12 cellular contexts compared by ENCODE assay signal in genomic region chr2:27261926-27262298, GRCh38. TPM values are rescaled to one million over a fixed set of nuclear protein-coding genes. Genes with fewer than 3 reads are reported as not detected.
A peak's percentile ranks its signal among the peaks of the same experiment; 100 is the strongest.
DNase-seq lines count a peak whose midpoint lies in the region; ATAC-seq and TF ChIP-seq lines count a peak whose summit lies in the region.
"Had no signal": no experiment of that assay in that cellular context is flagged by ENCODE, and none has a peak within 500 bp of the region (broad histone marks: within the 10 kb centered on the region; RNA-seq: fewer than 3 reads in every experiment).

No MANE protein-coding gene starts in this region.

- H3K36me3 Mint-ChIP-seq in activated naive CD4-positive, alpha-beta T cell treated with anti-CD3 and anti-CD28 coated beads for 36 hours (ENCODE audit: low read depth), result no peaks in the 10 kb centered on the region
- no peaks in the 10 kb centered on the region for H3K36me3 Mint-ChIP-seq in activated T-helper 1 cell treated with anti-CD3 and anti-CD28 coated beads, Interleukin-12 subunit alpha, Interleukin-12 subunit beta, Interleukin-2, Interleukin-4 antibody, amounts not matched to agents 30 ng/mL and 10 ng/mL and 1 ng/mL, durations not matched to agents 14 hours and 24 hours and 36 hours (ENCODE audit: low read depth)

- H3K27me3 Mint-ChIP-seq in activated naive CD4-positive, alpha-beta T cell treated with anti-CD3 and anti-CD28 coated beads for 36 hours (ENCODE audit: low read depth), result peaks cover 60% of the 10 kb centered on the region
- H3K27me3 Mint-ChIP-seq in activated T-helper 1 cell treated with anti-CD3 and anti-CD28 coated beads, Interleukin-12 subunit alpha, Interleukin-12 subunit beta, Interleukin-2, Interleukin-4 antibody, amounts not matched to agents 30 ng/mL and 10 ng/mL and 1 ng/mL, durations not matched to agents 14 hours and 24 hours and 36 hours (ENCODE audit: insufficient read depth), result peaks cover 41% of the 10 kb centered on the region

- H3K36me3 ChIP-seq in iPS-20b (ENCODE audit: insufficient read depth, low read depth, low read length), result no peaks in the 10 kb centered on the region
- no peaks in the 10 kb centered on the region for H3K36me3 ChIP-seq in thoracic aorta

- intact Hi-C loops in activated naive CD4-positive, alpha-beta T cell treated with anti-CD3 and anti-CD28 coated beads for 36 hours (cut with micrococcal nuclease), result loop anchor here (5.0 kb wide), 2 partner anchors 40 to 165 kb away; no protein-coding TSS in a partner anchor
- intact Hi-C loops in activated T-helper 1 cell treated with anti-CD3 and anti-CD28 coated beads, Interleukin-12 subunit alpha, Interleukin-12 subunit beta, Interleukin-2, Interleukin-4 antibody, amounts not matched to agents 30 ng/mL and 10 ng/mL and 1 ng/mL, durations not matched to agents 14 hours and 24 hours and 36 hours (cut with micrococcal nuclease), result loop anchor here (2.0 kb wide), 1 partner anchor 61 kb away; the partner anchor contains the start of gene MPV17

- H3K27me3 ChIP-seq in iPS-20b (ENCODE audit: insufficient read depth, low read length) (peaks cover 74% of the 10 kb centered on the region), thoracic aorta (replicated peaks; ENCODE audit: insufficient read depth) (peaks cover 19% of the 10 kb centered on the region)

- H3K9me3 ChIP-seq in iPS-20b (ENCODE audit: insufficient read depth, low read depth, low read length), result no peaks in the 10 kb centered on the region; the same call in 1 of the 2 replicates
- no peaks in the 10 kb centered on the region for H3K9me3 ChIP-seq in thoracic aorta

- no peaks in the 10 kb centered on the region for H3K9me3 Mint-ChIP-seq in activated naive CD4-positive, alpha-beta T cell treated with anti-CD3 and anti-CD28 coated beads for 36 hours
- H3K9me3 Mint-ChIP-seq in activated T-helper 1 cell treated with anti-CD3 and anti-CD28 coated beads, Interleukin-12 subunit alpha, Interleukin-12 subunit beta, Interleukin-2, Interleukin-4 antibody, amounts not matched to agents 30 ng/mL and 10 ng/mL and 1 ng/mL, durations not matched to agents 14 hours and 24 hours and 36 hours, result no peaks in the 10 kb centered on the region

- ATAC-seq in thoracic aorta (ENCODE audit: insufficient number of reproducible peaks, low FRiP score, low read depth) (no peak), GM18867 (IDR thresholded peaks at IDR 0.05; ENCODE audit: unreplicated experiment) (no peak), GM21825 (IDR thresholded peaks at IDR 0.05; ENCODE audit: unreplicated experiment) (no peak)

- no peak for DNase-seq in activated naive CD4-positive, alpha-beta T cell treated with anti-CD3 and anti-CD28 coated beads for 36 hours
- DNase-seq in activated naive CD4-positive, alpha-beta T cell treated with Interleukin-2 at 50 U/mL for 16 hours, result no peak
- no peak for DNase-seq in activated T-helper 1 cell treated with anti-CD3 and anti-CD28 coated beads, Interleukin-12 subunit alpha, Interleukin-12 subunit beta, Interleukin-2, Interleukin-4 antibody, amounts not matched to agents 30 ng/mL and 10 ng/mL and 1 ng/mL, durations not matched to agents 14 hours and 24 hours and 36 hours (ENCODE audit: low spot score)
- DNase-seq in thoracic aorta (ENCODE audit: low spot score) (no peak), erythroblast (lab: John Stamatoyannopoulos, UW) (no peak)
- DNase-seq: activated effector memory CD4-positive, alpha-beta T cell treated with anti-CD3 and anti-CD28 coated beads, Interleukin-2, amount 50 U/mL, for 16 hours; C1 segment of cervical spinal cord; NCI-H2081 had no signal

- no peak overlapping the region for H3K27ac ChIP-seq in iPS-20b (ENCODE audit: low read length)
- H3K27ac ChIP-seq in thoracic aorta, result peak overlapping the region in 1 of 2 donors; percentile 17

- CTCF ChIA-PET in activated naive CD4-positive, alpha-beta T cell treated with anti-CD3 and anti-CD28 coated beads for 36 hours (lab: Charles Lee), result interaction anchor here (1.0 kb wide), 1 partner anchor 18 kb away, joined by 3 read pairs; no protein-coding TSS in a partner anchor

- TF ChIP-seq CTCF in thoracic aorta (IDR thresholded peaks at IDR 0.05), result no peak

- H3K4me3 ChIP-seq in iPS-20b (ENCODE audit: low read length) (peak overlapping the region; percentile 71; the same call in 1 of the 2 replicates), thoracic aorta (peak overlapping the region; percentile 71)

- H3K4me1 Mint-ChIP-seq in activated naive CD4-positive, alpha-beta T cell treated with anti-CD3 and anti-CD28 coated beads for 36 hours (ENCODE audit: low read depth), result peaks cover 26% of the 10 kb centered on the region
- peaks cover 14% of the 10 kb centered on the region for H3K4me1 Mint-ChIP-seq in activated T-helper 1 cell treated with anti-CD3 and anti-CD28 coated beads, Interleukin-12 subunit alpha, Interleukin-12 subunit beta, Interleukin-2, Interleukin-4 antibody, amounts not matched to agents 30 ng/mL and 10 ng/mL and 1 ng/mL, durations not matched to agents 14 hours and 24 hours and 36 hours (ENCODE audit: low read depth)

- H3K4me1 ChIP-seq in iPS-20b (ENCODE audit: insufficient read depth, low read length) (peaks cover 6% of the 10 kb centered on the region; the same call in 1 of the 2 replicates), thoracic aorta (ENCODE audit: control insufficient read depth in 1 of 2, low read depth in 2 of 2) (peaks cover 11 to 38% of the 10 kb centered on the region in 2 donors)

- H3K9ac ChIP-seq in iPS-20b (ENCODE audit: low read depth, low read length), result no peak overlapping the region

- no peak overlapping the region for H3K27ac Mint-ChIP-seq in activated naive CD4-positive, alpha-beta T cell treated with anti-CD3 and anti-CD28 coated beads for 36 hours
- H3K27ac Mint-ChIP-seq in activated T-helper 1 cell treated with anti-CD3 and anti-CD28 coated beads, Interleukin-12 subunit alpha, Interleukin-12 subunit beta, Interleukin-2, Interleukin-4 antibody, amounts not matched to agents 30 ng/mL and 10 ng/mL and 1 ng/mL, durations not matched to agents 14 hours and 24 hours and 36 hours, result no peak overlapping the region

- peak overlapping the region; percentile 41 for H3K4me3 Mint-ChIP-seq in activated naive CD4-positive, alpha-beta T cell treated with anti-CD3 and anti-CD28 coated beads for 36 hours
- H3K4me3 Mint-ChIP-seq in activated T-helper 1 cell treated with anti-CD3 and anti-CD28 coated beads, Interleukin-12 subunit alpha, Interleukin-12 subunit beta, Interleukin-2, Interleukin-4 antibody, amounts not matched to agents 30 ng/mL and 10 ng/mL and 1 ng/mL, durations not matched to agents 14 hours and 24 hours and 36 hours, result peak overlapping the region; percentile 59

- no peak for TF ChIP-seq POLR2A in erythroblast (IDR thresholded peaks at IDR 0.05; ENCODE audit: low read length)

RNA-seq across cellular contexts. Expression of gene SLC30A3, which starts 0.9 kb away (rescaled TPM):
- under 1 TPM; 0.55 to 0.67 TPM for total RNA-seq in activated naive CD4-positive, alpha-beta T cell treated with anti-CD3 and anti-CD28 coated beads for 36 hours
- total RNA-seq in activated T-helper 1 cell treated with anti-CD3 and anti-CD28 coated beads, Interleukin-12 subunit alpha, Interleukin-12 subunit beta, Interleukin-2, Interleukin-4 antibody, amounts not matched to agents 30 ng/mL and 10 ng/mL and 1 ng/mL, durations not matched to agents 14 hours and 24 hours and 36 hours, result 2.1 and 2.2 TPM in 2 replicates
- 1 to 10 TPM; 4.4 to 8.5 TPM for total RNA-seq in thoracic aorta
- total RNA-seq: epithelial cell of proximal tubule had no signal

RNA-seq across cellular contexts. Expression of gene DNAJC5G, which starts 13.3 kb away (rescaled TPM):
- total RNA-seq in activated naive CD4-positive, alpha-beta T cell treated with anti-CD3 and anti-CD28 coated beads for 36 hours, result not detected
- not detected in 2 replicates for total RNA-seq in activated T-helper 1 cell treated with anti-CD3 and anti-CD28 coated beads, Interleukin-12 subunit alpha, Interleukin-12 subunit beta, Interleukin-2, Interleukin-4 antibody, amounts not matched to agents 30 ng/mL and 10 ng/mL and 1 ng/mL, durations not matched to agents 14 hours and 24 hours and 36 hours
- under 1 TPM in 1 of 2 donors, not detected in 1; 0.68 TPM for total RNA-seq in thoracic aorta
- total RNA-seq: epithelial cell of proximal tubule had no signal

RNA-seq across cellular contexts. Expression of gene TRIM54, which starts 20.3 kb away (rescaled TPM):
- total RNA-seq in activated naive CD4-positive, alpha-beta T cell treated with anti-CD3 and anti-CD28 coated beads for 36 hours, result not detected
- total RNA-seq in activated T-helper 1 cell treated with anti-CD3 and anti-CD28 coated beads, Interleukin-12 subunit alpha, Interleukin-12 subunit beta, Interleukin-2, Interleukin-4 antibody, amounts not matched to agents 30 ng/mL and 10 ng/mL and 1 ng/mL, durations not matched to agents 14 hours and 24 hours and 36 hours, result 0.26 TPM in 1 of 2 replicates, not detected in the other
- 1 to 10 TPM in 1 of 2 donors, under 1 TPM in 1; 0.41 to 2.5 TPM for total RNA-seq in thoracic aorta

RNA-seq across cellular contexts. Expression of gene CAD, which starts 44.7 kb away (rescaled TPM):
- 100 to 1,000 TPM; 109 to 112 TPM for total RNA-seq in activated naive CD4-positive, alpha-beta T cell treated with anti-CD3 and anti-CD28 coated beads for 36 hours
- total RNA-seq in activated T-helper 1 cell treated with anti-CD3 and anti-CD28 coated beads, Interleukin-12 subunit alpha, Interleukin-12 subunit beta, Interleukin-2, Interleukin-4 antibody, amounts not matched to agents 30 ng/mL and 10 ng/mL and 1 ng/mL, durations not matched to agents 14 hours and 24 hours and 36 hours, result 135 and 138 TPM in 2 replicates
- total RNA-seq in thoracic aorta, result 10 to 100 TPM; 16.2 to 25.0 TPM

RNA-seq across cellular contexts. Expression of gene UCN, which starts 46.3 kb away (rescaled TPM):
- under 1 TPM; 0.45 to 0.89 TPM for total RNA-seq in activated naive CD4-positive, alpha-beta T cell treated with anti-CD3 and anti-CD28 coated beads for 36 hours
- 1.4 and 1.8 TPM in 2 replicates for total RNA-seq in activated T-helper 1 cell treated with anti-CD3 and anti-CD28 coated beads, Interleukin-12 subunit alpha, Interleukin-12 subunit beta, Interleukin-2, Interleukin-4 antibody, amounts not matched to agents 30 ng/mL and 10 ng/mL and 1 ng/mL, durations not matched to agents 14 hours and 24 hours and 36 hours
- 1 to 10 TPM in 1 of 2 donors, not detected in 1; 1.8 TPM for total RNA-seq in thoracic aorta
- total RNA-seq: epithelial cell of proximal tubule had no signal
